Comparison of ENCODE assay signal across 13 cellular contexts in genomic region chr11:80523057-80523456, GRCh38.
DNase-seq lines count a peak whose midpoint lies in the region; ATAC-seq lines count a peak whose summit lies in the region.
"Had no signal": no experiment of that assay in that cellular context is flagged by ENCODE, and none has a peak within 500 bp of the region (broad histone marks: within the 10 kb centered on the region; RNA-seq: fewer than 3 reads in every experiment).

No MANE protein-coding gene starts in this region.

- peak; percentile 77 for ATAC-seq in left colon
- ATAC-seq: A549; CD8-positive, alpha-beta T cell had no signal

- intact Hi-C loops in left colon (cut with DNase I, micrococcal nuclease): no loop called here

- DNase-seq in NOMO-1 treated with DMSO at 0.1 percent for 48 hours (lab: John Stamatoyannopoulos, UW; ENCODE audit: unreplicated experiment) (peak; percentile 8), NOMO-1 treated with dmso at 0.1 percent for 144 hours (lab: John Stamatoyannopoulos, UW; ENCODE audit: unreplicated experiment) (no peak), left colon (no peak), activated gamma-delta T cell (lab: John Stamatoyannopoulos, UW) (no peak), NCI-H2171 treated with DMSO at 0.1 percent for 48 hours (lab: John Stamatoyannopoulos, UW) (no peak)
- DNase-seq: AML-193; Caco-2; Calu3; CD4-positive, alpha-beta T cell; CD8-positive, alpha-beta T cell; DMS79 treated with DMSO at 0.1 percent for 48 hours; GF-D8 had no signal
